ENCODE assay signal across 1 cellular context in the genomic region with DNA sequence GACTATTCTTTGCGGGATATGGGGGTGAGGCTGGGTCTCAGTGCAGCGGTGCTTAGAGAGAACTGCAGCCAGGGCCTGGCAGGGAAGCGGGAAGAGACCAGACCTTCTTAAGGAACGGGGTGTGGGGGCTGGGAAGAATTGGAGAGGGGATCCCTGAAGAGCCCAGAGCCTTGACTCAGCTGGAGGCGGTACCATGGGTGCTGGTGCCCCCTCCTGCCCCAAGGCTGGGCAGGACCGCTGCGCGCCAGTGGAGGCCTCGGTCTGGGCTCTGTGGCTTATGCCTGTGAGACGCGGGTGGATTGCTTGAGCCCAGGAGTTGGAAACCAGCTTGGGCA.
TF ChIP-seq lines count a peak whose summit lies in the region.

No MANE protein-coding gene starts in this region.

TF ChIP-seq in GM12878, 131 proteins besides CTCF, POLR2A, EP300 and RAD21:
- no peak for TF ChIP-seq CEBPB (IDR thresholded peaks at IDR 0.05; ENCODE audit: borderline replicate concordance in 1 of 2, low read depth in 2 of 2, low read length in 2 of 2)
- no peak for TF ChIP-seq SP1 (IDR thresholded peaks at IDR 0.05; ENCODE audit: low read depth, low read length)
- TF ChIP-seq, protein P1, sequence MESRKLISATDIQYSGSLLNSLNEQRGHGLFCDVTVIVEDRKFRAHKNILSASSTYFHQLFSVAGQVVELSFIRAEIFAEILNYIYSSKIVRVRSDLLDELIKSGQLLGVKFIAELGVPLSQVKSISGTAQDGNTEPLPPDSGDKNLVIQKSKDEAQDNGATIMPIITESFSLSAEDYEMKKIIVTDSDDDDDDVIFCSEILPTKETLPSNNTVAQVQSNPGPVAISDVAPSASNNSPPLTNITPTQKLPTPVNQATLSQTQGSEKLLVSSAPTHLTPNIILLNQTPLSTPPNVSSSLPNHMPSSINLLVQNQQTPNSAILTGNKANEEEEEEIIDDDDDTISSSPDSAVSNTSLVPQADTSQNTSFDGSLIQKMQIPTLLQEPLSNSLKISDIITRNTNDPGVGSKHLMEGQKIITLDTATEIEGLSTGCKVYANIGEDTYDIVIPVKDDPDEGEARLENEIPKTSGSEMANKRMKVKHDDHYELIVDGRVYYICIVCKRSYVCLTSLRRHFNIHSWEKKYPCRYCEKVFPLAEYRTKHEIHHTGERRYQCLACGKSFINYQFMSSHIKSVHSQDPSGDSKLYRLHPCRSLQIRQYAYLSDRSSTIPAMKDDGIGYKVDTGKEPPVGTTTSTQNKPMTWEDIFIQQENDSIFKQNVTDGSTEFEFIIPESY (IDR thresholded peaks at IDR 0.05): peak; percentile 51; the same call in 1 of the 2 replicates
- no peak for TF ChIP-seq BCL11A (IDR thresholded peaks at IDR 0.05; ENCODE audit: low read depth, low read length)
